8 cellular contexts compared by ENCODE assay signal in genomic region chr16:50065241-50065623, GRCh38. TPM values are rescaled to one million over a fixed set of nuclear protein-coding genes. Genes with fewer than 3 reads are reported as not detected.
DNase-seq lines count a peak whose midpoint lies in the region; TF ChIP-seq lines count a peak whose summit lies in the region.

No MANE protein-coding gene starts in this region.

- no peaks in the 10 kb centered on the region for H3K4me1 ChIP-seq in BE2C
- peaks cover 39% of the 10 kb centered on the region for H3K4me1 ChIP-seq in KMS-11 (ENCODE audit: low read depth, poor library complexity, severe bottlenecking)

- peaks cover 24% of the 10 kb centered on the region for H3K4me1 Mint-ChIP-seq in nephron progenitor cell

- peak overlapping the region; percentile 48 for H3K27ac Mint-ChIP-seq in nephron progenitor cell

- 0 out of 2 replicates have a peak overlapping the region, but pooled peaks have one; percentile 27 for H2AFZ ChIP-seq in KMS-11 (ENCODE audit: low read depth)

- H3K36me3 Mint-ChIP-seq in nephron progenitor cell (ENCODE audit: low read depth) = peaks cover 5% of the 10 kb centered on the region

- H3K9me3 ChIP-seq in BE2C = no peaks in the 10 kb centered on the region

- H3K27me3 ChIP-seq in BE2C (no peaks in the 10 kb centered on the region), KMS-11 (ENCODE audit: insufficient read depth, low read depth) (no peaks in the 10 kb centered on the region)

- H3K36me3 ChIP-seq in BE2C = peaks cover 12% of the 10 kb centered on the region
- H3K36me3 ChIP-seq in KMS-11 (ENCODE audit: insufficient read depth) = no peaks in the 10 kb centered on the region; the same call in 1 of the 2 replicates

- TF ChIP-seq CTCF in BE2C (IDR thresholded peaks at IDR 0.05; ENCODE audit: low read depth, low read length) = no peak
- TF ChIP-seq CTCF in KMS-11 (conservative IDR thresholded peaks at IDR 0.05; ENCODE audit: low read depth, low read length) = no peak
- TF ChIP-seq CTCF in cardiac fibroblast (IDR thresholded peaks at IDR 0.05; ENCODE audit: low read depth, low read length) = no peak
- no peak for TF ChIP-seq CTCF in nephron progenitor cell (IDR thresholded peaks at IDR 0.05)

- DNase-seq in BE2C = no peak
- DNase-seq in cardiac fibroblast (ENCODE audit: low read depth in 2 of 2) = no peak
- no peak for DNase-seq in nephron progenitor cell
- no peak for DNase-seq in NCI-H446 treated with DMSO at 0.1 percent for 48 hours (lab: John Stamatoyannopoulos, UW)
- DNase-seq in UCSD-AML1 (lab: John Stamatoyannopoulos, UW; ENCODE audit: unreplicated experiment) = no peak
- no peak for DNase-seq in putamen (ENCODE audit: low spot score)
- no peak for DNase-seq in stimulated activated CD4-positive, alpha-beta T cell treated with anti-CD3 and anti-CD28 coated beads, Interleukin-2, amount 100 ng/mL, for 24 hours

- H3K27me3 Mint-ChIP-seq in nephron progenitor cell (ENCODE audit: low read depth, poor library complexity) = peaks cover 9% of the 10 kb centered on the region

- H3K79me2 ChIP-seq in KMS-11 (ENCODE audit: insufficient read depth, low read depth) = peaks cover 37% of the 10 kb centered on the region

- H4K20me1 ChIP-seq in KMS-11 (ENCODE audit: insufficient read depth) = no peaks in the 10 kb centered on the region

- peak overlapping the region; percentile 59 for H3K4me2 ChIP-seq in KMS-11

- H3K9me3 Mint-ChIP-seq in nephron progenitor cell = no peaks in the 10 kb centered on the region

- H3K27ac ChIP-seq in KMS-11 = peak overlapping the region; percentile 14; the same call in 1 of the 2 replicates

- H3K9ac ChIP-seq in KMS-11 = no peak overlapping the region

- H3K4me3 Mint-ChIP-seq in nephron progenitor cell = peak overlapping the region; percentile 87

- peak overlapping the region; percentile 31; the same call in 1 of the 2 replicates for H3K4me3 ChIP-seq in BE2C (ENCODE audit: low read depth, low read length)
- H3K4me3 ChIP-seq in KMS-11 (IDR thresholded peaks at IDR 0.05; ENCODE audit: insufficient read depth, low read depth, low read length) = no peak overlapping the region
- H3K4me3 ChIP-seq in cardiac fibroblast (replicated peaks in 1 of 2; ENCODE audit: low read depth in 2 of 2, low read length in 2 of 2) = peak overlapping the region; percentile 34 to 40

RNA-seq across cellular contexts. Expression of gene HEATR3, which starts 0.5 kb away (rescaled TPM):
- polyA plus RNA-seq in BE2C (2012; ENCODE audit: insufficient read depth, insufficient read length, low read depth) = 16.1 TPM

RNA-seq across cellular contexts. Expression of gene CNEP1R1, which starts 40.2 kb away (rescaled TPM):
- polyA plus RNA-seq in BE2C (2012; ENCODE audit: insufficient read depth, insufficient read length, low read depth) = 13.2 TPM
